ENCODE assay signal across 1 cellular context in the genomic region with DNA sequence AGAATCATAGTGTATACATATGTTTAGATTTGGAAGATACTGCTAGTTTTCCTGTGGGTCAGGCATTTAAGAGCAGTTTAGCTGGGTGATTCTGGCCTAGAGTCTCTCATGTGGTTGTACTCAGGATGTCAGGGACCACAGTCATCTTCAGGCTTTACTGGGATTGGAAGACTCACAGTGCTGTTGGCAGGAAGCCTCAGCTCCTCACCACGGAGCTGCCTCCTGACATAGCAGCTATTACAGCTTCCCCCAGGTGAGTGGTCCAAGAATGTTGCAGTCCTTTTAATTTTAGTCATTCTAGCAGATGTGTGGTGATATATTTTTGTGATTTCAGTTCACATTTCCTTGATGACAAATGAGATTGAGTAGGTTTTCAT.
TF ChIP-seq lines count a peak whose summit lies in the region.

No MANE protein-coding gene starts in this region.

TF ChIP-seq in HCT116, 20 proteins besides CTCF, POLR2A, EP300 and RAD21 (continued from another document):
- TF ChIP-seq EZH2phosphoT487 (IDR thresholded peaks at IDR 0.05; ENCODE audit: borderline replicate concordance), result no peak
- TF ChIP-seq, protein P1, sequence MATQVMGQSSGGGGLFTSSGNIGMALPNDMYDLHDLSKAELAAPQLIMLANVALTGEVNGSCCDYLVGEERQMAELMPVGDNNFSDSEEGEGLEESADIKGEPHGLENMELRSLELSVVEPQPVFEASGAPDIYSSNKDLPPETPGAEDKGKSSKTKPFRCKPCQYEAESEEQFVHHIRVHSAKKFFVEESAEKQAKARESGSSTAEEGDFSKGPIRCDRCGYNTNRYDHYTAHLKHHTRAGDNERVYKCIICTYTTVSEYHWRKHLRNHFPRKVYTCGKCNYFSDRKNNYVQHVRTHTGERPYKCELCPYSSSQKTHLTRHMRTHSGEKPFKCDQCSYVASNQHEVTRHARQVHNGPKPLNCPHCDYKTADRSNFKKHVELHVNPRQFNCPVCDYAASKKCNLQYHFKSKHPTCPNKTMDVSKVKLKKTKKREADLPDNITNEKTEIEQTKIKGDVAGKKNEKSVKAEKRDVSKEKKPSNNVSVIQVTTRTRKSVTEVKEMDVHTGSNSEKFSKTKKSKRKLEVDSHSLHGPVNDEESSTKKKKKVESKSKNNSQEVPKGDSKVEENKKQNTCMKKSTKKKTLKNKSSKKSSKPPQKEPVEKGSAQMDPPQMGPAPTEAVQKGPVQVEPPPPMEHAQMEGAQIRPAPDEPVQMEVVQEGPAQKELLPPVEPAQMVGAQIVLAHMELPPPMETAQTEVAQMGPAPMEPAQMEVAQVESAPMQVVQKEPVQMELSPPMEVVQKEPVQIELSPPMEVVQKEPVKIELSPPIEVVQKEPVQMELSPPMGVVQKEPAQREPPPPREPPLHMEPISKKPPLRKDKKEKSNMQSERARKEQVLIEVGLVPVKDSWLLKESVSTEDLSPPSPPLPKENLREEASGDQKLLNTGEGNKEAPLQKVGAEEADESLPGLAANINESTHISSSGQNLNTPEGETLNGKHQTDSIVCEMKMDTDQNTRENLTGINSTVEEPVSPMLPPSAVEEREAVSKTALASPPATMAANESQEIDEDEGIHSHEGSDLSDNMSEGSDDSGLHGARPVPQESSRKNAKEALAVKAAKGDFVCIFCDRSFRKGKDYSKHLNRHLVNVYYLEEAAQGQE (IDR thresholded peaks at IDR 0.05; ENCODE audit: low read depth), result no peak
- no peak for TF ChIP-seq CBX3 (IDR thresholded peaks at IDR 0.05; ENCODE audit: low read depth)
- TF ChIP-seq FOSL1 (IDR thresholded peaks at IDR 0.05; ENCODE audit: low read depth), result no peak
- no peak for TF ChIP-seq ELF1 (IDR thresholded peaks at IDR 0.05; ENCODE audit: borderline replicate concordance, low read depth)
- TF ChIP-seq ZFX (IDR thresholded peaks at IDR 0.05), result no peak
- no peak for TF ChIP-seq EZH2 (IDR thresholded peaks at IDR 0.05)
- no peak for TF ChIP-seq CEBPB (IDR thresholded peaks at IDR 0.05; ENCODE audit: low read depth)
- TF ChIP-seq SRF (IDR thresholded peaks at IDR 0.05; ENCODE audit: low read depth), result no peak
- TF ChIP-seq, protein P2, sequence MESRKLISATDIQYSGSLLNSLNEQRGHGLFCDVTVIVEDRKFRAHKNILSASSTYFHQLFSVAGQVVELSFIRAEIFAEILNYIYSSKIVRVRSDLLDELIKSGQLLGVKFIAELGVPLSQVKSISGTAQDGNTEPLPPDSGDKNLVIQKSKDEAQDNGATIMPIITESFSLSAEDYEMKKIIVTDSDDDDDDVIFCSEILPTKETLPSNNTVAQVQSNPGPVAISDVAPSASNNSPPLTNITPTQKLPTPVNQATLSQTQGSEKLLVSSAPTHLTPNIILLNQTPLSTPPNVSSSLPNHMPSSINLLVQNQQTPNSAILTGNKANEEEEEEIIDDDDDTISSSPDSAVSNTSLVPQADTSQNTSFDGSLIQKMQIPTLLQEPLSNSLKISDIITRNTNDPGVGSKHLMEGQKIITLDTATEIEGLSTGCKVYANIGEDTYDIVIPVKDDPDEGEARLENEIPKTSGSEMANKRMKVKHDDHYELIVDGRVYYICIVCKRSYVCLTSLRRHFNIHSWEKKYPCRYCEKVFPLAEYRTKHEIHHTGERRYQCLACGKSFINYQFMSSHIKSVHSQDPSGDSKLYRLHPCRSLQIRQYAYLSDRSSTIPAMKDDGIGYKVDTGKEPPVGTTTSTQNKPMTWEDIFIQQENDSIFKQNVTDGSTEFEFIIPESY (IDR thresholded peaks at IDR 0.05; ENCODE audit: extremely low read depth, insufficient replicate concordance, low read length), result no peak
- TF ChIP-seq JUND (IDR thresholded peaks at IDR 0.05), result no peak
- TF ChIP-seq SIN3A (IDR thresholded peaks at IDR 0.05; ENCODE audit: low read depth), result no peak
- TF ChIP-seq, protein P3, sequence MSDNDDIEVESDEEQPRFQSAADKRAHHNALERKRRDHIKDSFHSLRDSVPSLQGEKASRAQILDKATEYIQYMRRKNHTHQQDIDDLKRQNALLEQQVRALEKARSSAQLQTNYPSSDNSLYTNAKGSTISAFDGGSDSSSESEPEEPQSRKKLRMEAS (IDR thresholded peaks at IDR 0.05), result no peak
- no peak for TF ChIP-seq SP1 (IDR thresholded peaks at IDR 0.05; ENCODE audit: low read depth)
- no peak for TF ChIP-seq YY1 (IDR thresholded peaks at IDR 0.05; ENCODE audit: extremely low read depth, insufficient replicate concordance, low read depth, low read length)
- no peak for TF ChIP-seq TCF7L2 (IDR thresholded peaks at IDR 0.05; ENCODE audit: borderline replicate concordance, extremely low read depth, insufficient read depth, insufficient read length)
